8 cellular contexts compared by ENCODE assay signal in the genomic region with DNA sequence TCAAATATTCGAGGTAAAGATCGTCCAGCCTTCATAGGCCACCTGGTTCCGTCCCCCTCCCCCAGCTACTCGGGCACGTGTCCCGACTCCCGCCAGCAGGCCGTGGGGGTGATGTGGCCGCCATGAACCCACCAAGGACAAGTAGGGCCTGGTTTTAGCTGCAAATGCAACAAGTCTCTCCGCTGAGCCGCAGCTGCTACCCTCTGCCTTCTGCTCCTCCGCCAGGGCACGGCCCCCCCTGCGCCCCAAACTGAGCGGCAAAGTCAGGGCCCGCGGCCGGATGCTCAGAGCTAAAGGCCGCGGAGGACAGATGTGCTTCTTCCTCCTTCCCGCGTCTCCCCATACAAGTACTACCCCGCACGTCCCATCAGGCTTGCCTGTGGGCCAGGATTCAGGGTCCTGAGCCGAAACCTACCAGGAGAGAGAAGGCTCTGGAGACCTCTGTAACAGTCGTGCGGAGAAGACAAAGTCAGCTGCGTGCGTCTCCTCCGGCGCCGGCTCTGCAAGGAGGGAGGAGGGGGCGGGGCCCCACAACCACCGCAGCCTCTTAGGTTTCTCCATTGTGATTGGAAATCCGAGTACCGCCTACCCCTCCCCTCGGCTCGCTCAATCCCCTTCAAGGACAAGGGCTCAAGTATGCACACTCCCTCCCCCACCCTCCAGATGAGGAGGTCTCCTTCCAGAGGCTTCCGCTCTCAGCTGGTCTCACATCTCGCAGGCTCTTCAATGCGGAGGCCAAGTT. TPM values are rescaled to one million over a fixed set of nuclear protein-coding genes. Genes with fewer than 3 reads are reported as not detected.
DNase-seq lines count a peak whose midpoint lies in the region; ATAC-seq and TF ChIP-seq lines count a peak whose summit lies in the region.

Gene LDHB (minus strand): TSS at position 507 of the 742 bp plus-strand sequence. CDS start 3,171 bp downstream, outside the sequence.

- peak; percentile 96 for DNase-seq in Ammon's horn (ENCODE audit: low spot score)
- DNase-seq in NCI-H526 (lab: John Stamatoyannopoulos, UW): peak; percentile 91 to 97
- DNase-seq in activated CD4-positive, alpha-beta T cell treated with anti-CD3 and anti-CD28 coated beads for 48 hours: peak; percentile 98
- peak; percentile 96 for DNase-seq in coronary artery (ENCODE audit: low spot score)
- peak; percentile 95 to 97 for DNase-seq in left colon
- peak; percentile 92 for DNase-seq in stimulated activated CD4-positive, alpha-beta T cell treated with anti-CD3 and anti-CD28 coated beads, Interleukin-2, amount 100 ng/mL, for 4 hours (ENCODE audit: low read depth)

- TF ChIP-seq POLR2A in GM19099 (IDR thresholded peaks at IDR 0.05; ENCODE audit: extremely low read depth, insufficient read length, low read depth): peak; percentile 85

- H3K27ac ChIP-seq in coronary artery: peak within 1 kb of the TSS; percentile 86 to 91

- intact Hi-C loops in left colon (cut with DNase I, micrococcal nuclease): no loop called here

- H3K4me3 ChIP-seq in coronary artery: peak within 1 kb of the TSS; percentile 75

- ATAC-seq in HG03432 (IDR thresholded peaks at IDR 0.05; ENCODE audit: unreplicated experiment): peak; percentile 96
- peak; percentile 97 for ATAC-seq in left colon

- TF ChIP-seq CTCF in coronary artery (IDR thresholded peaks at IDR 0.05): no peak

RNA-seq across cellular contexts. Expression of gene LDHB, which starts in this region (rescaled TPM):
- 100 to 1,000 TPM; 209 to 214 TPM for total RNA-seq in left colon

Comparison
In these comparisons a context has a peak if more than half of its experiments do, and no peak if none do; other contexts are left out.
1. Peak in every context shown above with its lines: DNase-seq, ATAC-seq, H3K4me3 ChIP-seq and H3K27ac ChIP-seq.